ENCODE assay signal across 9 cellular contexts in genomic region chr17:27354491-27355081, GRCh38.
DNase-seq lines count a peak whose midpoint lies in the region; ATAC-seq and TF ChIP-seq lines count a peak whose summit lies in the region.
"Had no signal": no experiment of that assay in that cellular context is flagged by ENCODE, and none has a peak within 500 bp of the region (broad histone marks: within the 10 kb centered on the region; RNA-seq: fewer than 3 reads in every experiment).

No MANE protein-coding gene starts in this region.

- H3K27me3 ChIP-seq in WERI-Rb-1 (ENCODE audit: insufficient read depth, low read depth, severe bottlenecking) (no peaks in the 10 kb centered on the region), uterus (no peaks in the 10 kb centered on the region)

- DNase-seq in AML-193 (lab: John Stamatoyannopoulos, UW) (peak; percentile 46 to 48), WERI-Rb-1 (no peak), left colon (no peak), uterus (no peak), NCI-H2029 (lab: John Stamatoyannopoulos, UW) (no peak)

- 0 out of 2 replicates have a peak, but pooled peaks have one; percentile 0 for TF ChIP-seq CTCF in WERI-Rb-1 (IDR thresholded peaks at IDR 0.05; ENCODE audit: low read depth, low read length)
- TF ChIP-seq CTCF in uterus (IDR thresholded peaks at IDR 0.05) = no peak

- H3K36me3 ChIP-seq in WERI-Rb-1 (no peaks in the 10 kb centered on the region), uterus (no peaks in the 10 kb centered on the region)

- H3K4me1 ChIP-seq in uterus = no peaks in the 10 kb centered on the region

- H3K27ac ChIP-seq in WERI-Rb-1 = no peak overlapping the region
- peak overlapping the region; percentile 93 to 99 for H3K27ac ChIP-seq in uterus

- TF ChIP-seq POLR2A in uterus (IDR thresholded peaks at IDR 0.05) = no peak

- H3K9me3 ChIP-seq in WERI-Rb-1 (ENCODE audit: severe bottlenecking) (no peaks in the 10 kb centered on the region), uterus (no peaks in the 10 kb centered on the region)
- H3K9me3 ChIP-seq: HAP-1 had no signal

- intact Hi-C loops in left colon (cut with DNase I, micrococcal nuclease) (loop anchor here in 1 of 2 donors (5.0 kb wide), 1 partner anchor 248 kb away; no protein-coding TSS in a partner anchor), uterus (cut with DNase I; ENCODE audit: low total_unique reads) (loop anchor here (5.0 kb wide), 1 partner anchor 248 kb away; no protein-coding TSS in a partner anchor)

- ATAC-seq in GM21723 (IDR thresholded peaks at IDR 0.05; ENCODE audit: unreplicated experiment) (peak; percentile 16), left colon (peak; percentile 27), HG02623 (IDR thresholded peaks at IDR 0.05; ENCODE audit: unreplicated experiment) (no peak), GM19035 (IDR thresholded peaks at IDR 0.05; ENCODE audit: unreplicated experiment) (no peak)

- H3K4me3 ChIP-seq in WERI-Rb-1 (ENCODE audit: low read depth, low read length) (peak overlapping the region; percentile 73), uterus (peak overlapping the region in 1 of 2 donors; percentile 49)

Comparison
In these comparisons a context has a peak if more than half of its experiments do, and no peak if none do; other contexts are left out.
1. DNase-seq: peak in AML-193 (2 of 2); none in WERI-Rb-1 (single experiment), left colon (0 of 2), uterus (0 of 2) and NCI-H2029 (single experiment).
2. ATAC-seq: peak in GM21723 (single experiment) and left colon (single experiment); none in HG02623 (single experiment) and GM19035 (single experiment).